12 cellular contexts compared by ENCODE assay signal in genomic region chr19:10797078-10797477, GRCh38. TPM values are rescaled to one million over a fixed set of nuclear protein-coding genes. Genes with fewer than 3 reads are reported as not detected.
DNase-seq lines count a peak whose midpoint lies in the region; ATAC-seq lines count a peak whose summit lies in the region.
"Had no signal": no experiment of that assay in that cellular context is flagged by ENCODE, and none has a peak within 500 bp of the region (broad histone marks: within the 10 kb centered on the region; RNA-seq: fewer than 3 reads in every experiment).

No MANE protein-coding gene starts in this region.

- H3K36me3 ChIP-seq in mesenchymal stem cell (ENCODE audit: control insufficient read depth in 1 of 2, insufficient read depth in 2 of 2, low read depth in 1 of 2, low read length in 2 of 2) = peaks cover 85 to 90% of the 10 kb centered on the region in 2 experiments

- peak overlapping the region; percentile 31 for H2BK15ac ChIP-seq in mesenchymal stem cell (ENCODE audit: low read depth, poor library complexity, severe bottlenecking)

- ATAC-seq in activated T-helper 17 cell treated with anti-CD3 and anti-CD28 coated beads, Interleukin-2, amount 50 U/mL, for 72 hours (replicated peaks) = peak; percentile 50
- ATAC-seq in GM18861 (IDR thresholded peaks at IDR 0.05; ENCODE audit: unreplicated experiment) = no peak

- H3K4me3 Mint-ChIP-seq in activated T-helper 17 cell treated with anti-CD3 and anti-CD28 coated beads, Interleukin-2, amount 50 U/mL, for 72 hours = peak overlapping the region; percentile 93
- peak overlapping the region; percentile 75 for H3K4me3 Mint-ChIP-seq in stimulated activated naive CD8-positive, alpha-beta T cell treated with anti-CD3 and anti-CD28 coated beads, Interleukin-15, Interleukin-2, amounts not matched to agents 100 ng/mL and 50 ng/mL, for 24 hours
- H3K4me3 Mint-ChIP-seq: HFFc6 had no signal

- peak overlapping the region; percentile 98 for H3K27ac Mint-ChIP-seq in activated T-helper 17 cell treated with anti-CD3 and anti-CD28 coated beads, Interleukin-2, amount 50 U/mL, for 72 hours
- H3K27ac Mint-ChIP-seq in stimulated activated naive CD8-positive, alpha-beta T cell treated with anti-CD3 and anti-CD28 coated beads, Interleukin-15, Interleukin-2, amounts not matched to agents 100 ng/mL and 50 ng/mL, for 24 hours = peak overlapping the region; percentile 94
- H3K27ac Mint-ChIP-seq: HFFc6 had no signal

- WGBS in mesenchymal stem cell = 93% methylated on average over 14 of the region's 14 CpGs

- H3K4me1 Mint-ChIP-seq in activated T-helper 17 cell treated with anti-CD3 and anti-CD28 coated beads, Interleukin-2, amount 50 U/mL, for 72 hours = peaks cover 23% of the 10 kb centered on the region
- H3K4me1 Mint-ChIP-seq in stimulated activated naive CD8-positive, alpha-beta T cell treated with anti-CD3 and anti-CD28 coated beads, Interleukin-15, Interleukin-2, amounts not matched to agents 100 ng/mL and 50 ng/mL, for 24 hours (ENCODE audit: low read depth) = peaks cover 35% of the 10 kb centered on the region

- no peak overlapping the region for H3K18ac ChIP-seq in mesenchymal stem cell (ENCODE audit: low read depth in 1 of 2, low read length in 2 of 2)

- H3K9me3 Mint-ChIP-seq in activated T-helper 17 cell treated with anti-CD3 and anti-CD28 coated beads, Interleukin-2, amount 50 U/mL, for 72 hours = no peaks in the 10 kb centered on the region
- no peaks in the 10 kb centered on the region for H3K9me3 Mint-ChIP-seq in stimulated activated naive CD8-positive, alpha-beta T cell treated with anti-CD3 and anti-CD28 coated beads, Interleukin-15, Interleukin-2, amounts not matched to agents 100 ng/mL and 50 ng/mL, for 24 hours
- H3K9me3 Mint-ChIP-seq: HFFc6 had no signal

- no peak overlapping the region for H4K91ac ChIP-seq in mesenchymal stem cell (ENCODE audit: low read length)

- H3K36me3 Mint-ChIP-seq in activated T-helper 17 cell treated with anti-CD3 and anti-CD28 coated beads, Interleukin-2, amount 50 U/mL, for 72 hours (ENCODE audit: low read depth) = peaks cover 88% of the 10 kb centered on the region
- H3K36me3 Mint-ChIP-seq in stimulated activated naive CD8-positive, alpha-beta T cell treated with anti-CD3 and anti-CD28 coated beads, Interleukin-15, Interleukin-2, amounts not matched to agents 100 ng/mL and 50 ng/mL, for 24 hours (ENCODE audit: low read depth) = peaks cover 46% of the 10 kb centered on the region

- H2AK5ac ChIP-seq in mesenchymal stem cell (ENCODE audit: low read length, severe bottlenecking) = no peak overlapping the region

- H3K27me3 Mint-ChIP-seq in activated T-helper 17 cell treated with anti-CD3 and anti-CD28 coated beads, Interleukin-2, amount 50 U/mL, for 72 hours = no peaks in the 10 kb centered on the region
- H3K27me3 Mint-ChIP-seq in stimulated activated naive CD8-positive, alpha-beta T cell treated with anti-CD3 and anti-CD28 coated beads, Interleukin-15, Interleukin-2, amounts not matched to agents 100 ng/mL and 50 ng/mL, for 24 hours = no peaks in the 10 kb centered on the region

- H3K9ac ChIP-seq in mesenchymal stem cell (ENCODE audit: low read length) = no peak overlapping the region

- no peak overlapping the region for H3K4ac ChIP-seq in mesenchymal stem cell (ENCODE audit: low read depth in 1 of 2, low read length in 2 of 2)

- no peak overlapping the region for H3K23ac ChIP-seq in mesenchymal stem cell (ENCODE audit: low read length in 2 of 2)

- H3K27me3 ChIP-seq in mesenchymal stem cell (ENCODE audit: control insufficient read depth in 1 of 2, insufficient read depth in 1 of 2, low read length in 2 of 2) = no peaks in the 10 kb centered on the region
- H3K27me3 ChIP-seq: right lobe of liver, stomach had no signal

- no peak overlapping the region for H2AFZ ChIP-seq in mesenchymal stem cell (ENCODE audit: low read depth, low read length)

- no peak overlapping the region for H3K4me3 ChIP-seq in mesenchymal stem cell (ENCODE audit: insufficient read depth in 1 of 2, low read depth in 1 of 2, low read length in 2 of 2)
- H3K4me3 ChIP-seq: right lobe of liver, stomach had no signal

- H2BK12ac ChIP-seq in mesenchymal stem cell (ENCODE audit: low read length in 2 of 2) = no peak overlapping the region

- H4K8ac ChIP-seq in mesenchymal stem cell (ENCODE audit: low read length) = no peak overlapping the region

- no peaks in the 10 kb centered on the region for H3K4me1 ChIP-seq in mesenchymal stem cell (ENCODE audit: control insufficient read depth, insufficient read depth, low read depth, low read length)
- H3K4me1 ChIP-seq: right lobe of liver, stomach had no signal

- no peak overlapping the region for H2BK120ac ChIP-seq in mesenchymal stem cell (ENCODE audit: low read depth, low read length)

- H2BK5ac ChIP-seq in mesenchymal stem cell (ENCODE audit: low read depth, low read length, poor library complexity, severe bottlenecking) = no peak overlapping the region

- no peak overlapping the region for H3K14ac ChIP-seq in mesenchymal stem cell (ENCODE audit: low read length in 2 of 2)

- DNase-seq in activated CD8-positive, alpha-beta memory T cell treated with anti-CD3 and anti-CD28 coated beads for 1 hour (ENCODE audit: extremely low read depth in 1 of 2, low read depth in 1 of 2) = peak; percentile 25 to 30
- no peak for DNase-seq in activated CD8-positive, alpha-beta memory T cell treated with anti-CD3 and anti-CD28 coated beads for 24 hours
- DNase-seq in mesenchymal stem cell = no peak
- no peak for DNase-seq in DMS79 treated with DMSO at 0.1 percent for 48 hours (lab: John Stamatoyannopoulos, UW)
- DNase-seq in NCI-H128 (lab: John Stamatoyannopoulos, UW; ENCODE audit: unreplicated experiment) = no peak
- DNase-seq: 8988T, HFFc6, right lobe of liver, stomach had no signal

- H3K27ac ChIP-seq in mesenchymal stem cell (ENCODE audit: low read length, poor library complexity, severe bottlenecking) = no peak overlapping the region
- H3K27ac ChIP-seq: right lobe of liver had no signal

- H3K79me1 ChIP-seq in mesenchymal stem cell (replicated peaks; ENCODE audit: low read length, poor library complexity, severe bottlenecking) = peaks cover 36% of the 10 kb centered on the region

- H3K9me3 ChIP-seq in mesenchymal stem cell (ENCODE audit: control insufficient read depth, low read length) = no peaks in the 10 kb centered on the region
- H3K9me3 ChIP-seq: right lobe of liver, stomach had no signal

- H3K4me2 ChIP-seq in mesenchymal stem cell (ENCODE audit: low read length, poor library complexity, severe bottlenecking) = no peak overlapping the region

RNA-seq across cellular contexts. Expression of gene TMED1, which starts 38.9 kb away (rescaled TPM):
- total RNA-seq in activated T-helper 17 cell treated with anti-CD3 and anti-CD28 coated beads, Interleukin-2, amount 50 U/mL, for 72 hours = 10 to 100 TPM; 17.6 to 20.2 TPM
- 28.5 TPM for polyA plus RNA-seq in mesenchymal stem cell (2013, experiment 1 of 2)
- 29.7 TPM for polyA plus RNA-seq in mesenchymal stem cell (2013, experiment 2 of 2)

RNA-seq across cellular contexts. Expression of gene C19orf38, which starts 51.1 kb away (rescaled TPM):
- total RNA-seq in activated T-helper 17 cell treated with anti-CD3 and anti-CD28 coated beads, Interleukin-2, amount 50 U/mL, for 72 hours = 1 to 10 TPM in 1 of 2 donors, under 1 TPM in 1; 0.48 to 1.7 TPM
- polyA plus RNA-seq in mesenchymal stem cell (2013, experiment 1 of 2) = not detected
- not detected for polyA plus RNA-seq in mesenchymal stem cell (2013, experiment 2 of 2)

Comparison
In these comparisons a context has a peak if more than half of its experiments do, and no peak if none do; other contexts are left out.
1. DNase-seq: peak in activated CD8-positive, alpha-beta memory T cell treated with anti-CD3 and anti-CD28 coated beads for 1 hour (2 of 2); none in activated CD8-positive, alpha-beta memory T cell treated with anti-CD3 and anti-CD28 coated beads for 24 hours (single experiment), mesenchymal stem cell (single experiment), DMS79 treated with DMSO at 0.1 percent for 48 hours (single experiment) and NCI-H128 (single experiment).